In genomic region chrX:57178605-57179004, GRCh38 we compare ENCODE assay signal across 27 cellular contexts.
"Had no signal": no experiment of that assay in that cellular context is flagged by ENCODE, and none has a peak within 500 bp of the region (broad histone marks: within the 10 kb centered on the region; RNA-seq: fewer than 3 reads in every experiment).

No MANE protein-coding gene starts in this region.

- H3K9me3 ChIP-seq: lower lobe of right lung, neutrophil, pancreas, right lobe of liver, testis had no signal

- H3K36me3 ChIP-seq: esophagus squamous epithelium, heart right ventricle, lower lobe of right lung, neutrophil, pancreas, right lobe of liver, stomach, tibial artery, upper lobe of left lung had no signal

- H3K4me1 Mint-ChIP-seq: natural killer cell; stimulated activated effector memory CD8-positive, alpha-beta T cell treated with anti-CD3 and anti-CD28 coated beads, Interleukin-12 subunit alpha, Interleukin-12 subunit beta, amount 100 ng/mL, for 72 hours had no signal

- H3K4me3 ChIP-seq: esophagus squamous epithelium, heart right ventricle, lower lobe of right lung, pancreas, right lobe of liver, smooth muscle cell, stomach, testis, tibial artery, upper lobe of left lung had no signal

- H3K4me1 ChIP-seq: esophagus squamous epithelium, heart right ventricle, lower lobe of right lung, pancreas, right lobe of liver, stomach, testis, tibial artery, upper lobe of left lung had no signal

- H3K36me3 Mint-ChIP-seq: stimulated activated effector memory CD8-positive, alpha-beta T cell treated with anti-CD3 and anti-CD28 coated beads, Interleukin-12 subunit alpha, Interleukin-12 subunit beta, amount 100 ng/mL, for 72 hours had no signal

- H3K27ac Mint-ChIP-seq: effector memory CD8-positive, alpha-beta T cell; natural killer cell; stimulated activated effector memory CD8-positive, alpha-beta T cell treated with anti-CD3 and anti-CD28 coated beads, Interleukin-12 subunit alpha, Interleukin-12 subunit beta, amount 100 ng/mL, for 72 hours had no signal

- DNase-seq: cortex of kidney; effector memory CD8-positive, alpha-beta T cell; erythroblast; esophagus squamous epithelium; foreskin melanocyte; glutamatergic neuron; heart right ventricle; hippocampal formation; left ventricle myocardium superior; lower lobe of right lung; natural killer cell; pancreas; right lobe of liver; stimulated activated CD4-positive, alpha-beta T cell treated with anti-CD3 and anti-CD28 coated beads, Interleukin-12 subunit alpha, Interleukin-12 subunit beta, amount 100 ng/mL, for 4 hours; stimulated activated CD4-positive, alpha-beta T cell treated with anti-CD3 and anti-CD28 coated beads, Interleukin-2, amount 100 ng/mL, for 24 hours; stimulated activated CD4-positive, alpha-beta T cell treated with anti-CD3 and anti-CD28 coated beads, Interleukin-4, amount 100 ng/mL, for 24 hours; stimulated activated naive CD4-positive, alpha-beta T cell treated with Interleukin-2 at 50 U/mL for 16 hours; stomach; testis; tibial artery; upper lobe of left lung had no signal

- ATAC-seq: effector memory CD8-positive, alpha-beta T cell; heart right ventricle; left ventricle myocardium superior; lower lobe of right lung; natural killer cell; pancreas; right lobe of liver; stimulated activated effector memory CD8-positive, alpha-beta T cell treated with anti-CD3 and anti-CD28 coated beads, Interleukin-12 subunit alpha, Interleukin-12 subunit beta, amount 100 ng/mL, for 72 hours had no signal

- H3K4me2 ChIP-seq: smooth muscle cell had no signal

- H3K27me3 ChIP-seq: esophagus squamous epithelium, neutrophil, right lobe of liver, testis, tibial artery, upper lobe of left lung had no signal

- H3K27me3 Mint-ChIP-seq: effector memory CD8-positive, alpha-beta T cell had no signal

- H3K4me3 Mint-ChIP-seq: effector memory CD8-positive, alpha-beta T cell; natural killer cell; stimulated activated effector memory CD8-positive, alpha-beta T cell treated with anti-CD3 and anti-CD28 coated beads, Interleukin-12 subunit alpha, Interleukin-12 subunit beta, amount 100 ng/mL, for 72 hours had no signal

- FAIRE-seq: endometrium, islet of Langerhans, pancreas, urothelium cell line had no signal

- H3K27ac ChIP-seq: esophagus squamous epithelium, heart right ventricle, lower lobe of right lung, neutrophil, pancreas, right lobe of liver, stomach, testis, tibial artery, upper lobe of left lung had no signal
